Comparison of ENCODE assay signal across 28 cellular contexts in the genomic region with DNA sequence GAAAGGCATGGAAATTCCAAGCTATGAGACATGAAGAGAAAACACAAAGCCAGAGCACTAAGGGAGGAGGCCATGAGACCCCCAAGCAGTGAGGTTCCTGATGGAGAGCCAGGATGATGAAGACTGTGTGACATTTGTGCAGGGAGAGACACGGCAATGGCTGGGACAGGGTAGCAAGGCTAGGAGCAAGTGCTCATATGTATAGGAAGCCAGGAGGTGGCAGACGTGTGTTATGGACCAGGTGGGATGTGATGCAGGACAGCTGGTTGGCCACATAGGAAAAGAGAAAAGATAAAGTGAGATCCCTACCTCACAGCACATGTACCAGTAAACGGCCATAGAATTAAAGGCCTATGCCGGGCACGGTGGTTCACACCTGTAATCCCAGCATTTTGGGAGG.
DNase-seq lines count a peak whose midpoint lies in the region; ATAC-seq, FAIRE-seq and TF ChIP-seq lines count a peak whose summit lies in the region.
"Had no signal": no experiment of that assay in that cellular context is flagged by ENCODE, and none has a peak within 500 bp of the region (broad histone marks: within the 10 kb centered on the region; RNA-seq: fewer than 3 reads in every experiment).

No MANE protein-coding gene starts in this region.

- CTCF ChIA-PET in Panc1 (lab: Charles Lee) (no interaction called here), H1 (lab: Charles Lee; ENCODE audit: partially characterized antibody) (interaction anchor here (1.0 to 3.6 kb wide), 5 partner anchors 15 to 106 kb away, joined by 3 to 24 read pairs (median 5); no protein-coding TSS in a partner anchor)

- intact Hi-C loops in Panc1 (cut with micrococcal nuclease; ENCODE audit: unreplicated experiment) = no loop called here

- no peak; the same call in 1 of the 2 replicates for TF ChIP-seq CTCF in Panc1 (IDR thresholded peaks at IDR 0.05)
- peak; percentile 11 to 22 (median 17); a peak in 3 of 4 replicates for TF ChIP-seq CTCF in H1 (IDR thresholded peaks at IDR 0.05; ENCODE audit: control extremely low read depth in 1 of 3, insufficient read depth in 1 of 3, low read depth in 1 of 3, low read length in 3 of 3)

- H3K36me3 Mint-ChIP-seq in activated naive CD4-positive, alpha-beta T cell treated with anti-CD3 and anti-CD28 coated beads, Interleukin-2, amount 50 U/mL, for 24 hours = peaks cover 10% of the 10 kb centered on the region
- H3K36me3 Mint-ChIP-seq: activated CD8-positive, alpha-beta memory T cell treated with anti-CD3 and anti-CD28 coated beads, Interleukin-2, amount 10 ng/mL, durations not matched to agents 7 days and 5 days; stimulated activated naive B cell treated with anti-CD40 and anti-IgM and Interleukin-4, amounts not matched to agents 10 μg/mL and 1 μg/mL and 100 μg/mL, for 72 hours had no signal

- H3K4me1 Mint-ChIP-seq in activated naive CD4-positive, alpha-beta T cell treated with anti-CD3 and anti-CD28 coated beads, Interleukin-2, amount 50 U/mL, for 24 hours = peaks cover 65% of the 10 kb centered on the region
- H3K4me1 Mint-ChIP-seq: activated B cell treated with CpG ODN at 0.5 μM for 24 hours; stimulated activated naive B cell treated with anti-CD40 and anti-IgM and Interleukin-4, amounts not matched to agents 10 μg/mL and 1 μg/mL and 100 μg/mL, for 72 hours had no signal

- no peak overlapping the region for H4K5ac ChIP-seq in H1 (ENCODE audit: insufficient read length, low read depth, low read length)

- H3K4me3 Mint-ChIP-seq in activated naive CD4-positive, alpha-beta T cell treated with anti-CD3 and anti-CD28 coated beads, Interleukin-2, amount 50 U/mL, for 24 hours = no peak overlapping the region
- H3K4me3 Mint-ChIP-seq: activated B cell treated with CpG ODN at 0.5 μM for 24 hours; activated CD8-positive, alpha-beta memory T cell treated with anti-CD3 and anti-CD28 coated beads, Interleukin-2, amount 10 ng/mL, durations not matched to agents 7 days and 5 days; activated naive CD8-positive, alpha-beta T cell treated with anti-CD3 and anti-CD28 coated beads, Interleukin-2, amount 50 U/mL, for 24 hours; activated T-cell treated with anti-CD3 and anti-CD28 coated beads, Interleukin-2, amount 50 U/mL, for 4 hours; stimulated activated naive B cell treated with anti-CD40 and anti-IgM and Interleukin-4, amounts not matched to agents 10 μg/mL and 1 μg/mL and 100 μg/mL, for 72 hours had no signal

- no peaks in the 10 kb centered on the region for H3K27me3 Mint-ChIP-seq in activated naive CD4-positive, alpha-beta T cell treated with anti-CD3 and anti-CD28 coated beads, Interleukin-2, amount 50 U/mL, for 24 hours
- H3K27me3 Mint-ChIP-seq: activated B cell treated with CpG ODN at 0.5 μM for 24 hours; activated CD8-positive, alpha-beta memory T cell treated with anti-CD3 and anti-CD28 coated beads, Interleukin-2, amount 10 ng/mL, durations not matched to agents 7 days and 5 days; activated naive CD8-positive, alpha-beta T cell treated with anti-CD3 and anti-CD28 coated beads, Interleukin-2, amount 50 U/mL, for 24 hours had no signal

- no peaks in the 10 kb centered on the region for H3K36me3 ChIP-seq in Panc1 (ENCODE audit: control insufficient read depth, insufficient read depth, low read length)
- H3K36me3 ChIP-seq in H1 (ENCODE audit: control insufficient read depth in 2 of 4, insufficient read depth in 4 of 4, low read length in 3 of 4) = no peaks in the 10 kb centered on the region
- H3K36me3 ChIP-seq: pancreas, upper lobe of left lung had no signal

- H2AK5ac ChIP-seq in H1 (ENCODE audit: low read depth, low read length) = no peak overlapping the region

- peaks cover 0 to 2% of the 10 kb centered on the region in 2 experiments for H4K20me1 ChIP-seq in H1 (replicated peaks in 1 of 2; ENCODE audit: control insufficient read depth in 1 of 2, insufficient read depth in 2 of 2, low read length in 2 of 2)

- no peak overlapping the region for H3K9ac ChIP-seq in H1 (replicated peaks in 1 of 4; ENCODE audit: extremely low read depth in 1 of 4, low read depth in 3 of 4, low read length in 3 of 4)
- H3K9ac ChIP-seq: GM23248 had no signal

- no peak overlapping the region for H3K4me2 ChIP-seq in H1 (ENCODE audit: insufficient read depth in 1 of 2, low read depth in 2 of 2, low read length in 2 of 2)

- H2BK20ac ChIP-seq in H1 (ENCODE audit: low read length) = no peak overlapping the region

- H3K23ac ChIP-seq in H1 (ENCODE audit: insufficient read length) = no peak overlapping the region

- H2BK120ac ChIP-seq in H1 (replicated peaks; ENCODE audit: low read depth, low read length) = no peak overlapping the region

- no TSS peak for BruUV-seq in Panc1 (replicated peaks; lab: Mats Ljungman, UMichigan)

- no peaks in the 10 kb centered on the region for H3K23me2 ChIP-seq in H1 (ENCODE audit: low read depth, low read length)

- peak; percentile 76; the same call in 1 of the 2 replicates for ATAC-seq in Panc1
- no peak for ATAC-seq in HG02678 (IDR thresholded peaks at IDR 0.05; ENCODE audit: unreplicated experiment)
- ATAC-seq: activated CD8-positive, alpha-beta memory T cell treated with anti-CD3 and anti-CD28 coated beads, Interleukin-2, amount 10 ng/mL, durations not matched to agents 7 days and 5 days; activated naive CD8-positive, alpha-beta T cell treated with anti-CD3 and anti-CD28 coated beads, Interleukin-2, amount 50 U/mL, for 24 hours; activated T-cell treated with anti-CD3 and anti-CD28 coated beads, Interleukin-2, amount 50 U/mL, for 4 hours; pancreas; stimulated activated naive B cell treated with anti-CD40 and anti-IgM and Interleukin-4, amounts not matched to agents 10 μg/mL and 1 μg/mL and 100 μg/mL, for 72 hours had no signal

- no peaks in the 10 kb centered on the region for H3K79me2 ChIP-seq in H1 (ENCODE audit: control insufficient read depth in 1 of 2, insufficient read depth in 2 of 2, low read length in 2 of 2)

- in situ Hi-C loops in Panc1 (cut with HindIII; ENCODE audit: low pct_unique_long_range_greater_than_20kb, low sequenced_read_pairs) = no loop called here

- no peak for DNase-seq in activated naive CD4-positive, alpha-beta T cell treated with anti-CD3 and anti-CD28 coated beads, Interleukin-2, amount 50 U/mL, for 16 hours
- no peak for DNase-seq in Panc1 (ENCODE audit: low read depth, low spot score)
- no peak for DNase-seq in H1 (ENCODE audit: low read depth in 1 of 2, low spot score in 2 of 2)
- no peak for DNase-seq in Ammon's horn (ENCODE audit: low spot score)
- no peak for DNase-seq in NCI-H526 treated with DMSO at 0.1 percent for 48 hours (lab: John Stamatoyannopoulos, UW)
- DNase-seq: activated B cell treated with CpG ODN at 0.5 μM for 24 hours; activated CD8-positive, alpha-beta memory T cell treated with anti-CD3 and anti-CD28 coated beads, Interleukin-2, amount 10 ng/mL, durations not matched to agents 7 days and 5 days; activated gamma-delta T cell treated with Interleukin-2 at 50 U/mL for 16 hours; activated naive CD8-positive, alpha-beta T cell treated with anti-CD3 and anti-CD28 coated beads, Interleukin-2, amount 50 U/mL, for 24 hours; activated T-cell treated with anti-CD3 and anti-CD28 coated beads, Interleukin-2, amount 50 U/mL, for 4 hours; cerebellar nuclear complex; effector CD4-positive, alpha-beta T cell; GM23248; Karpas-422; NCI-H146; NCI-H2107; NCI-H446; pancreas; retina; small intestine; stimulated activated naive B cell treated with anti-CD40 and anti-IgM and Interleukin-4, amounts not matched to agents 10 μg/mL and 1 μg/mL and 100 μg/mL, for 72 hours; substantia nigra; T-helper 1 cell; upper lobe of left lung had no signal

- no peak overlapping the region for H4K8ac ChIP-seq in H1 (ENCODE audit: extremely low read depth, insufficient read depth, low read length)

- no peak overlapping the region for H3K27ac ChIP-seq in Panc1 (ENCODE audit: low read length)
- no peak overlapping the region for H3K27ac ChIP-seq in H1 (ENCODE audit: low read depth, low read length)
- H3K27ac ChIP-seq in temporal lobe (ENCODE audit: low read depth, low read length) = peak overlapping the region; percentile 40
- H3K27ac ChIP-seq: GM23248, pancreas, RWPE1, upper lobe of left lung had no signal

- 91% methylated on average over 5 of the region's 5 CpGs; no CpG with 5 or more reads in 1 of the 2 experiments for WGBS in H1 (ENCODE audit: extremely low coverage in 1 of 2, insufficient coverage in 1 of 2, insufficient read length in 1 of 2, insufficient replicate concordance in 2 of 2, low coverage in 1 of 2, low lambda C conversion rate in 2 of 2, missing lambda C conversion rate in 1 of 2), 2 experiments

- H4K91ac ChIP-seq in H1 (replicated peaks; ENCODE audit: insufficient read length, low read length) = no peak overlapping the region

- H3K27ac Mint-ChIP-seq in activated naive CD4-positive, alpha-beta T cell treated with anti-CD3 and anti-CD28 coated beads, Interleukin-2, amount 50 U/mL, for 24 hours = peak overlapping the region; percentile 63
- H3K27ac Mint-ChIP-seq: activated B cell treated with CpG ODN at 0.5 μM for 24 hours; activated CD8-positive, alpha-beta memory T cell treated with anti-CD3 and anti-CD28 coated beads, Interleukin-2, amount 10 ng/mL, durations not matched to agents 7 days and 5 days; activated naive CD8-positive, alpha-beta T cell treated with anti-CD3 and anti-CD28 coated beads, Interleukin-2, amount 50 U/mL, for 24 hours; stimulated activated naive B cell treated with anti-CD40 and anti-IgM and Interleukin-4, amounts not matched to agents 10 μg/mL and 1 μg/mL and 100 μg/mL, for 72 hours had no signal

- TF ChIP-seq POLR2A in H1 (IDR thresholded peaks at IDR 0.05; ENCODE audit: control extremely low read depth in 1 of 2, low read depth in 2 of 2, low read length in 2 of 2) = no peak

- POLR2A ChIA-PET in Panc1 (lab: Charles Lee) (interaction anchor here (0.7 kb wide), 1 partner anchor 648 kb away, joined by 10 read pairs; no protein-coding TSS in a partner anchor), H1 (lab: Charles Lee; ENCODE audit: partially characterized antibody) (no interaction called here)

- H3K14ac ChIP-seq in H1 (ENCODE audit: insufficient read length) = no peak overlapping the region

- no peak overlapping the region for H3K4ac ChIP-seq in H1 (replicated peaks; ENCODE audit: insufficient read length, low read depth, low read length)

- no peak overlapping the region for H2BK12ac ChIP-seq in H1 (ENCODE audit: low read depth, low read length)

- TF ChIP-seq RAD21 in H1 (IDR thresholded peaks at IDR 0.05 in 1 of 2, conservative IDR thresholded peaks at IDR 0.05 in 1 of 2; ENCODE audit: low read depth in 2 of 2, low read length in 2 of 2) = peak; percentile 46 to 55

- no peak overlapping the region for H2BK5ac ChIP-seq in H1 (ENCODE audit: low read depth, low read length)

- H3K4me1 ChIP-seq in Panc1 (ENCODE audit: control insufficient read depth, insufficient read depth, low read length) (no peaks in the 10 kb centered on the region), H1 (replicated peaks in 1 of 4; ENCODE audit: control insufficient read depth in 3 of 4, insufficient read depth in 4 of 4, low read length in 3 of 4) (peaks cover 0 to 6% (median 4%) of the 10 kb centered on the region in 4 experiments; a peak in 4 of 7 replicates)
- H3K4me1 ChIP-seq: pancreas, upper lobe of left lung had no signal

- H3K18ac ChIP-seq in H1 (ENCODE audit: extremely low read depth, low read length) = no peak overlapping the region

- H3K9me3 Mint-ChIP-seq in activated naive CD4-positive, alpha-beta T cell treated with anti-CD3 and anti-CD28 coated beads, Interleukin-2, amount 50 U/mL, for 24 hours = no peaks in the 10 kb centered on the region
- H3K9me3 Mint-ChIP-seq: activated B cell treated with CpG ODN at 0.5 μM for 24 hours; activated naive CD8-positive, alpha-beta T cell treated with anti-CD3 and anti-CD28 coated beads, Interleukin-2, amount 50 U/mL, for 24 hours; activated T-cell treated with anti-CD3 and anti-CD28 coated beads, Interleukin-2, amount 50 U/mL, for 4 hours had no signal

- H3K4me3 ChIP-seq in Panc1 (ENCODE audit: low read depth in 2 of 2, low read length in 2 of 2) = no peak overlapping the region
- no peak overlapping the region for H3K4me3 ChIP-seq in H1 (ENCODE audit: extremely low read depth in 1 of 4, insufficient read depth in 2 of 4, low read depth in 3 of 4, low read length in 4 of 4)
- H3K4me3 ChIP-seq: GM23248, pancreas, upper lobe of left lung had no signal

- no peak overlapping the region for H2AFZ ChIP-seq in H1 (ENCODE audit: low read length)
- H2AFZ ChIP-seq: GM23248 had no signal

- H2BK15ac ChIP-seq in H1 (ENCODE audit: low read length) = no peak overlapping the region

- no peak for TF ChIP-seq EP300 in H1 (IDR thresholded peaks at IDR 0.05; ENCODE audit: borderline replicate concordance in 1 of 2, low read depth in 2 of 2, low read length in 2 of 2)

- no peaks in the 10 kb centered on the region; the same call in 1 of the 2 replicates for H3K79me1 ChIP-seq in H1 (ENCODE audit: low read depth, low read length)

- no peak for FAIRE-seq in H1 (lab: Jason Lieb, UNC)
- FAIRE-seq: pancreas, small intestine had no signal

- H3K27me3 ChIP-seq in Panc1 (ENCODE audit: control insufficient read depth, insufficient read depth, low read length) (no peaks in the 10 kb centered on the region; the same call in 1 of the 2 replicates), H1 (replicated peaks in 1 of 4; ENCODE audit: control insufficient read depth in 3 of 4, extremely low read depth in 1 of 4, insufficient read depth in 3 of 4, low read length in 3 of 4) (no peaks in the 10 kb centered on the region)
- H3K27me3 ChIP-seq: pancreas, upper lobe of left lung had no signal

- H3K9me3 ChIP-seq in Panc1 (ENCODE audit: control insufficient read depth, insufficient read depth, low read depth, low read length) (no peaks in the 10 kb centered on the region), H1 (ENCODE audit: insufficient read depth in 2 of 2, low read depth in 1 of 2, low read length in 1 of 2) (no peaks in the 10 kb centered on the region; a peak in 1 of 4 replicates)
- H3K9me3 ChIP-seq: pancreas, upper lobe of left lung had no signal

- H3K56ac ChIP-seq in H1 (replicated peaks; ENCODE audit: insufficient read length, low read depth, low read length) = no peak overlapping the region
